Comparison of ENCODE assay signal across 28 cellular contexts in genomic region chr17:29612094-29612403, GRCh38.
"Had no signal": no experiment of that assay in that cellular context is flagged by ENCODE, and none has a peak within 500 bp of the region (broad histone marks: within the 10 kb centered on the region; RNA-seq: fewer than 3 reads in every experiment).

No MANE protein-coding gene starts in this region.

- H3K27ac Mint-ChIP-seq: endodermal cell; mesothelial cell of epicardium; naive B cell; natural killer cell treated with Interleukin-12 subunit alpha and Interleukin-12 subunit beta and Interleukin-15 and Interleukin-18, amount 100 ng/mL, for 72 hours; neural progenitor cell had no signal

- H3K9ac ChIP-seq: neural progenitor cell had no signal

- DNase-seq: cerebellar nuclear complex; dorsolateral prefrontal cortex; effector CD4-positive, alpha-beta T cell; endodermal cell; foreskin fibroblast; left cardiac atrium; mesenchymal stem cell; naive B cell; nucleus accumbens; stimulated activated CD4-positive, alpha-beta T cell treated with anti-CD3 and anti-CD28 coated beads, Interleukin-12 subunit alpha, Interleukin-12 subunit beta, amount 100 ng/mL, for 4 hours; stimulated activated CD4-positive, alpha-beta T cell treated with anti-CD3 and anti-CD28 coated beads, Interleukin-1b, Interleukin-23, amount 100 ng/mL, for 48 hours; stimulated activated CD4-positive, alpha-beta T cell treated with anti-CD3 and anti-CD28 coated beads, Interleukin-4, amount 100 ng/mL, for 1 hour; stimulated activated CD8-positive, alpha-beta memory T cell treated with anti-CD3 and anti-CD28 coated beads, Interleukin-4, amount 100 ng/mL, for 48 hours; stimulated activated naive CD4-positive, alpha-beta T cell; stomach had no signal

- H3K4me2 ChIP-seq: hepatocyte, neural progenitor cell, smooth muscle cell had no signal

- H2AFZ ChIP-seq: hepatocyte, neural progenitor cell had no signal

- H3K9me3 Mint-ChIP-seq: mesothelial cell of epicardium; naive B cell; natural killer cell treated with Interleukin-12 subunit alpha and Interleukin-12 subunit beta and Interleukin-15 and Interleukin-18, amount 100 ng/mL, for 72 hours; neural progenitor cell had no signal

- H3K9me3 ChIP-seq: gastrocnemius medialis, heart left ventricle, left lung, mucosa of descending colon, ovary, stomach, thyroid gland had no signal

- H3K36me3 Mint-ChIP-seq: mesothelial cell of epicardium; naive B cell; natural killer cell treated with Interleukin-12 subunit alpha and Interleukin-12 subunit beta and Interleukin-15 and Interleukin-18, amount 100 ng/mL, for 72 hours had no signal

- H3K27ac ChIP-seq: epithelial cell of prostate, hepatocyte, left lung, neural progenitor cell, ovary, thyroid gland had no signal

- H3K27me3 ChIP-seq: dorsolateral prefrontal cortex, gastrocnemius medialis, heart left ventricle, ovary, thyroid gland had no signal

- H3K4me3 Mint-ChIP-seq: endodermal cell; mesothelial cell of epicardium; natural killer cell treated with Interleukin-12 subunit alpha and Interleukin-12 subunit beta and Interleukin-15 and Interleukin-18, amount 100 ng/mL, for 72 hours; neural progenitor cell had no signal

- H3K36me3 ChIP-seq: left lung, neural progenitor cell, ovary, thyroid gland had no signal

- ATAC-seq: esophagus mucosa; gastrocnemius medialis; left cardiac atrium; left lung; mucosa of descending colon; natural killer cell treated with Interleukin-12 subunit alpha and Interleukin-12 subunit beta and Interleukin-15 and Interleukin-18, amount 100 ng/mL, for 72 hours had no signal

- H3K4me3 ChIP-seq: gastrocnemius medialis, hepatocyte, left lung, mucosa of descending colon, neural progenitor cell, ovary, smooth muscle cell, stomach had no signal

- H3K27me3 Mint-ChIP-seq: natural killer cell treated with Interleukin-12 subunit alpha and Interleukin-12 subunit beta and Interleukin-15 and Interleukin-18, amount 100 ng/mL, for 72 hours had no signal
